ENCODE assay signal across 1 cellular context in genomic region chr2:64120928-64121327, GRCh38.
TF ChIP-seq lines count a peak whose summit lies in the region.

No MANE protein-coding gene starts in this region.

TF ChIP-seq in HEK293, 187 proteins besides CTCF, POLR2A, EP300 and RAD21:
- TF ChIP-seq ZNF488 (tag by site-specific recombination; IDR thresholded peaks at IDR 0.05) (no peak), SCRT2 (tag by site-specific recombination; IDR thresholded peaks at IDR 0.05) (peak; percentile 50; the same call in 1 of the 2 replicates)
